In the genomic region with DNA sequence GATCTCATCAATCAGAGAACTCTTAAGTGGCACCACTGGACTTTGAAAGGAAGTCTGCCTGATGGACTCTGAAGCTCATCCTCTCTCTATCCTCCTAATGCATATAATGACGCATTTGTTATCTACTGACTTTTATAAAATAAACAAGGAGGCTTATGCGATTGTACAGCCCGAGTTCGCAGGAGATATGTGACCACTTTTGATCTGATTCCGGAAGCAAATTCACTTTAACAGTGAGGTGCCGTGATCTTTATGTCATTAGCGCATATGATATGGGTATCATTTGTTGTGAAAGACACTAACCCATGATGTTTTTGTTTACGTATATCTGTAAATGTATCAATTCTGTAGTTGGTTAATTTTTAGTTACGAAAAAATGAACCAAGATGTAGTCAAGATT, we compare ENCODE assay signal across 8 cellular contexts. TPM values are rescaled to one million over a fixed set of nuclear protein-coding genes. Genes with fewer than 3 reads are reported as not detected.
DNase-seq lines count a peak whose midpoint lies in the region; ATAC-seq, FAIRE-seq and TF ChIP-seq lines count a peak whose summit lies in the region.

No MANE protein-coding gene starts in this region.

- peak; percentile 8 for DNase-seq in activated CD8-positive, alpha-beta T cell treated with anti-CD3 and anti-CD28 coated beads for 36 hours
- DNase-seq in substantia nigra (lab: John Stamatoyannopoulos, UW) (peak in 1 of 49 donors; percentile 31), CD1c-positive myeloid dendritic cell (ENCODE audit: extremely low spot score) (no peak), COR-L47 (lab: John Stamatoyannopoulos, UW) (no peak), GM12891 (ENCODE audit: insufficient read length, low spot score) (no peak)

- H3K27me3 ChIP-seq in ACC112 (ENCODE audit: insufficient read depth, low read length): no peaks in the 10 kb centered on the region

- peak overlapping the region; percentile 75 for H2AFZ ChIP-seq in ACC112 (ENCODE audit: low read length, unreplicated experiment)

- H3K4me1 Mint-ChIP-seq in activated CD8-positive, alpha-beta T cell treated with anti-CD3 and anti-CD28 coated beads for 36 hours (ENCODE audit: low read depth): peaks cover 39% of the 10 kb centered on the region

- peak overlapping the region; percentile 89 for H3K27ac Mint-ChIP-seq in activated CD8-positive, alpha-beta T cell treated with anti-CD3 and anti-CD28 coated beads for 36 hours

- no peak for TF ChIP-seq POLR2A in GM12891 (IDR thresholded peaks at IDR 0.05; ENCODE audit: low read depth, low read length)

- CTCF ChIA-PET in activated CD8-positive, alpha-beta T cell treated with anti-CD3 and anti-CD28 coated beads for 36 hours (lab: Charles Lee): no interaction called here

- H3K4me1 ChIP-seq in ACC112 (ENCODE audit: control insufficient read depth, insufficient read depth, low read length, unreplicated experiment): no peaks in the 10 kb centered on the region

- peaks cover 2% of the 10 kb centered on the region for H3K9me3 ChIP-seq in iPS-18c (ENCODE audit: control insufficient read depth, insufficient read depth, low read length)

- H3K9me3 Mint-ChIP-seq in activated CD8-positive, alpha-beta T cell treated with anti-CD3 and anti-CD28 coated beads for 36 hours: no peaks in the 10 kb centered on the region

- H3K36me3 Mint-ChIP-seq in activated CD8-positive, alpha-beta T cell treated with anti-CD3 and anti-CD28 coated beads for 36 hours (ENCODE audit: low read depth): peaks cover 20% of the 10 kb centered on the region

- intact Hi-C loops in activated CD8-positive, alpha-beta T cell treated with anti-CD3 and anti-CD28 coated beads for 36 hours (cut with micrococcal nuclease): loop anchor here (10.0 kb wide), 1 partner anchor 68 kb away; no protein-coding TSS in a partner anchor

- H3K79me2 ChIP-seq in ACC112 (ENCODE audit: control insufficient read depth, insufficient read depth, low read length, unreplicated experiment): peaks cover 45% of the 10 kb centered on the region

- peak overlapping the region; percentile 93 for H3K4me3 Mint-ChIP-seq in activated CD8-positive, alpha-beta T cell treated with anti-CD3 and anti-CD28 coated beads for 36 hours

- TF ChIP-seq CTCF in activated CD8-positive, alpha-beta T cell treated with anti-CD3 and anti-CD28 coated beads for 36 hours (IDR thresholded peaks at IDR 0.05): no peak

- H3K36me3 ChIP-seq in ACC112 (ENCODE audit: insufficient read depth, low read length): peaks cover 8% of the 10 kb centered on the region; the same call in 1 of the 2 replicates

- no peak for FAIRE-seq in GM12891 (lab: Jason Lieb, UNC)

- H3K4me3 ChIP-seq in ACC112 (ENCODE audit: low read depth, low read length) (peak overlapping the region; percentile 92), iPS-18c (ENCODE audit: insufficient read depth, low read depth, low read length) (peak overlapping the region; percentile 79; the same call in 1 of the 2 replicates)

- no peaks in the 10 kb centered on the region for H3K27me3 Mint-ChIP-seq in activated CD8-positive, alpha-beta T cell treated with anti-CD3 and anti-CD28 coated beads for 36 hours

- ATAC-seq in GM21825 (IDR thresholded peaks at IDR 0.05; ENCODE audit: unreplicated experiment): peak; percentile 3
- no peak for ATAC-seq in activated CD8-positive, alpha-beta T cell treated with anti-CD3 and anti-CD28 coated beads for 36 hours

- POLR2A ChIA-PET in activated CD8-positive, alpha-beta T cell treated with anti-CD3 and anti-CD28 coated beads for 36 hours (lab: Charles Lee): interaction anchor here (0.6 to 1.4 kb wide), 4 partner anchors 9 to 288 kb away, joined by 3 to 4 read pairs (median 3); no protein-coding TSS in a partner anchor

- H3K27ac ChIP-seq in ACC112 (ENCODE audit: low read depth, low read length): peak overlapping the region; percentile 14; the same call in 1 of the 2 replicates
- H3K27ac ChIP-seq in substantia nigra (ENCODE audit: low read depth, low read length, poor library complexity, severe bottlenecking): peak overlapping the region; percentile 71

TF ChIP-seq in GM12891, 5 proteins besides CTCF, POLR2A, EP300 and RAD21:
- TF ChIP-seq POLR2AphosphoS5 (IDR thresholded peaks at IDR 0.05; ENCODE audit: low read depth, low read length): no peak
- no peak for TF ChIP-seq POU2F2 (IDR thresholded peaks at IDR 0.05; ENCODE audit: low read depth, low read length)
TF ChIP-seq in GM12891: peak in this region for 0.

RNA-seq across cellular contexts. Expression of a gene that starts 0.4 kb away (rescaled TPM):
- 10 to 100 TPM; 28.5 to 30.5 TPM for total RNA-seq in activated CD8-positive, alpha-beta T cell treated with anti-CD3 and anti-CD28 coated beads for 36 hours
- polyA plus RNA-seq in GM12891 (2012; ENCODE audit: low read depth, missing spikeins): 7.7 TPM

RNA-seq across cellular contexts. Expression of a gene that starts 53.6 kb away (rescaled TPM):
- 10 to 100 TPM; 79.8 to 89.9 TPM for total RNA-seq in activated CD8-positive, alpha-beta T cell treated with anti-CD3 and anti-CD28 coated beads for 36 hours
- 61.6 TPM for polyA plus RNA-seq in GM12891 (2012; ENCODE audit: low read depth, missing spikeins)
